9 cellular contexts compared by ENCODE assay signal in the genomic region with DNA sequence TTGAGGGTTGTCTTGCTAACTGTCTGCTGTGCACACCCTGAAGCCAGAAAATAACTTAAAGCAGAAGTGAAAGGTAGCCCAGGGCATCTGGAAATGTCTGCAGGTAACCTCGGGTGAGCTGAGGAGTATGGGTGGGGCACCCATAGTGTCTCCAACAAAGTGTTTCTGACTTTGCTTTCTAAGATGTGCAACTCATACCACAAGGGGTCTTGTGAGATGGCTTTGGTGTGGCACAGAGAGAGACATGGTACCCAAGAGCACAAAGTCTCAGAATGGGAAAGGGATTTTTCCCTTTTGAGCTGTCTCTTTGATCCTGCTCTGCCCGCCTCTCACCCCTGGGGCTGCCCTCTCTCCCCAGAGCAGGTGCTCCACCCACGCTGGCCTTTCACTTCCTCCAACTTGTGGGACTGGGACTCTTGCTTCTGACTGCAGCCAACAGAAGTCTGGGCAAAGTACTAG. TPM values are rescaled to one million over a fixed set of nuclear protein-coding genes. Genes with fewer than 3 reads are reported as not detected.
DNase-seq lines count a peak whose midpoint lies in the region; ATAC-seq, FAIRE-seq and TF ChIP-seq lines count a peak whose summit lies in the region.
"Had no signal": no experiment of that assay in that cellular context is flagged by ENCODE, and none has a peak within 500 bp of the region (broad histone marks: within the 10 kb centered on the region; RNA-seq: fewer than 3 reads in every experiment).

No MANE protein-coding gene starts in this region.

- H3K4me2 ChIP-seq in smooth muscle cell: no peak overlapping the region

- H3K27me3 Mint-ChIP-seq in memory B cell: no peaks in the 10 kb centered on the region

- H3K9ac ChIP-seq in kidney (ENCODE audit: low read length in 2 of 2) (no peak overlapping the region), smooth muscle cell (ENCODE audit: low read depth) (no peak overlapping the region)

- no peak for TF ChIP-seq CTCF in kidney (IDR thresholded peaks at IDR 0.05; ENCODE audit: borderline replicate concordance, extremely low read depth, insufficient read depth)
- TF ChIP-seq CTCF in smooth muscle cell (IDR thresholded peaks at IDR 0.05; ENCODE audit: borderline replicate concordance, insufficient read depth, poor library complexity, severe bottlenecking): no peak

- no peaks in the 10 kb centered on the region for H3K9me3 ChIP-seq in kidney (ENCODE audit: control insufficient read depth in 1 of 2, low read length in 2 of 2)
- no peaks in the 10 kb centered on the region for H3K9me3 ChIP-seq in smooth muscle cell (replicated peaks; ENCODE audit: low read depth)
- H3K9me3 ChIP-seq: adrenal gland had no signal

- DNase-seq in CD1c-positive myeloid dendritic cell (ENCODE audit: extremely low spot score): peak; percentile 91
- peak; percentile 22 for DNase-seq in UCSD-AML1 (lab: John Stamatoyannopoulos, UW; ENCODE audit: unreplicated experiment)
- DNase-seq in memory B cell (ENCODE audit: low spot score in 2 of 2): peak; percentile 55 to 74
- no peak for DNase-seq in kidney
- no peak for DNase-seq in glomerular visceral epithelial cell (ENCODE audit: extremely low spot score)
- no peak for DNase-seq in smooth muscle cell (lab: John Stamatoyannopoulos, UW; ENCODE audit: unreplicated experiment)

- peak overlapping the region; percentile 97 for H3K27ac Mint-ChIP-seq in memory B cell

- H3K79me2 ChIP-seq in smooth muscle cell (ENCODE audit: low read depth): peaks cover 73% of the 10 kb centered on the region

- peaks cover 5% of the 10 kb centered on the region for H3K36me3 Mint-ChIP-seq in memory B cell

- no peak overlapping the region for H2AFZ ChIP-seq in smooth muscle cell (ENCODE audit: low read depth)

- no peaks in the 10 kb centered on the region for H3K36me3 ChIP-seq in kidney (ENCODE audit: control insufficient read depth in 1 of 2, insufficient read depth in 2 of 2, low read length in 2 of 2)
- no peaks in the 10 kb centered on the region for H3K36me3 ChIP-seq in smooth muscle cell (ENCODE audit: low read depth)
- H3K36me3 ChIP-seq: adrenal gland had no signal

- H3K4me3 Mint-ChIP-seq in memory B cell: peak overlapping the region; percentile 77

- H3K4me3 ChIP-seq in kidney (ENCODE audit: low read length in 2 of 2) (no peak overlapping the region), smooth muscle cell (no peak overlapping the region)
- H3K4me3 ChIP-seq: adrenal gland had no signal

- H3K9me3 Mint-ChIP-seq in memory B cell: no peaks in the 10 kb centered on the region

- 73% methylated on average over 3 of the region's 3 CpGs for WGBS in smooth muscle cell (ENCODE audit: low lambda C conversion rate)

- intact Hi-C loops in kidney (cut with DNase I): no loop called here

- H3K27me3 ChIP-seq in smooth muscle cell (ENCODE audit: low read depth): no peaks in the 10 kb centered on the region
- H3K27me3 ChIP-seq: adrenal gland had no signal

- no peaks in the 10 kb centered on the region for H4K20me1 ChIP-seq in smooth muscle cell (ENCODE audit: low read depth)

- ATAC-seq in GM19043 (IDR thresholded peaks at IDR 0.05; ENCODE audit: low read depth, unreplicated experiment) (peak; percentile 70), HG03095 (IDR thresholded peaks at IDR 0.05; ENCODE audit: unreplicated experiment) (peak; percentile 82), memory B cell (ENCODE audit: low read depth) (peak; percentile 91)

- H3K4me1 ChIP-seq in kidney (ENCODE audit: control insufficient read depth in 1 of 2, insufficient read depth in 1 of 2, low read depth in 1 of 2, low read length in 2 of 2) (peaks cover 5 to 11% of the 10 kb centered on the region in 2 donors), smooth muscle cell (ENCODE audit: low read depth) (no peaks in the 10 kb centered on the region)

- no peak for FAIRE-seq in kidney (lab: Jason Lieb, UNC)

- H3K4me1 Mint-ChIP-seq in memory B cell: peaks cover 50% of the 10 kb centered on the region

- H3K27ac ChIP-seq in kidney (ENCODE audit: low read depth in 2 of 2, low read length in 2 of 2): peak overlapping the region in 1 of 2 donors; percentile 45
- no peak overlapping the region for H3K27ac ChIP-seq in smooth muscle cell (ENCODE audit: low read depth)

- peaks cover 4% of the 10 kb centered on the region for H3F3A ChIP-seq in smooth muscle cell (ENCODE audit: low read depth)

RNA-seq across cellular contexts. Expression of gene CHD9, which starts 6.9 kb away (rescaled TPM):
- total RNA-seq in kidney (83.7 TPM), smooth muscle cell (101 and 117 TPM in 2 replicates)
- polyA plus RNA-seq in kidney (ENCODE audit: insufficient read depth, low read depth, low replicate concordance) (9.4 TPM), smooth muscle cell (43.7 and 50.6 TPM in 2 replicates)

RNA-seq across cellular contexts. Expression of gene CHD9NB, which starts 9.0 kb away (rescaled TPM):
- total RNA-seq in kidney (26.2 TPM), smooth muscle cell (not detected in 2 replicates)
- polyA plus RNA-seq in kidney (ENCODE audit: insufficient read depth, low read depth, low replicate concordance) (9.8 TPM), smooth muscle cell (not detected in 2 replicates)

Comparison
In these comparisons a context has a peak if more than half of its experiments do, and no peak if none do; other contexts are left out.
1. DNase-seq: peak in CD1c-positive myeloid dendritic cell (single experiment), UCSD-AML1 (single experiment) and memory B cell (2 of 2); none in kidney (single experiment), glomerular visceral epithelial cell (single experiment) and smooth muscle cell (single experiment).
2. RNA of gene CHD9NB, which starts 9.0 kb away (total RNA-seq): 26.2 TPM in kidney (single experiment); not detected in smooth muscle cell; every median in the first group is over 10 times any median in the second.
3. Peak in every context shown above with its lines, with median percentiles within 50 percentile points of each other: ATAC-seq.